ENCODE assay signal across 1 cellular context in genomic region chrX:100939336-100939735, GRCh38.
TF ChIP-seq lines count a peak whose summit lies in the region.

No MANE protein-coding gene starts in this region.

TF ChIP-seq in GM23338, 12 proteins besides CTCF, POLR2A, EP300 and RAD21:
- TF ChIP-seq EZH2phosphoT487 (IDR thresholded peaks at IDR 0.05; ENCODE audit: unreplicated experiment), result no peak
- no peak for TF ChIP-seq ZNF462 (CRISPR knock-in tag; IDR thresholded peaks at IDR 0.05)
- no peak for TF ChIP-seq NANOG (IDR thresholded peaks at IDR 0.05; ENCODE audit: borderline replicate concordance)
- TF ChIP-seq POLR2AphosphoS5 (IDR thresholded peaks at IDR 0.05; ENCODE audit: low read depth), result no peak
- TF ChIP-seq REST (IDR thresholded peaks at IDR 0.05; ENCODE audit: unreplicated experiment), result no peak
- no peak for TF ChIP-seq ETS1 (IDR thresholded peaks at IDR 0.05)
- no peak for TF ChIP-seq CREB1 (CRISPR knock-in tag; IDR thresholded peaks at IDR 0.05; ENCODE audit: low read depth)
- TF ChIP-seq JUNB (IDR thresholded peaks at IDR 0.05; ENCODE audit: unreplicated experiment), result no peak
- no peak for TF ChIP-seq STAT1 (IDR thresholded peaks at IDR 0.05; ENCODE audit: unreplicated experiment)
- no peak for TF ChIP-seq EZH2 (IDR thresholded peaks at IDR 0.05; ENCODE audit: low read depth, unreplicated experiment)
- TF ChIP-seq ZNF331 (CRISPR knock-in tag; IDR thresholded peaks at IDR 0.05; ENCODE audit: low read depth), result no peak
- no peak for TF ChIP-seq ZNF114 (CRISPR knock-in tag; IDR thresholded peaks at IDR 0.05)
